Comparison of ENCODE assay signal across 29 cellular contexts in the genomic region with DNA sequence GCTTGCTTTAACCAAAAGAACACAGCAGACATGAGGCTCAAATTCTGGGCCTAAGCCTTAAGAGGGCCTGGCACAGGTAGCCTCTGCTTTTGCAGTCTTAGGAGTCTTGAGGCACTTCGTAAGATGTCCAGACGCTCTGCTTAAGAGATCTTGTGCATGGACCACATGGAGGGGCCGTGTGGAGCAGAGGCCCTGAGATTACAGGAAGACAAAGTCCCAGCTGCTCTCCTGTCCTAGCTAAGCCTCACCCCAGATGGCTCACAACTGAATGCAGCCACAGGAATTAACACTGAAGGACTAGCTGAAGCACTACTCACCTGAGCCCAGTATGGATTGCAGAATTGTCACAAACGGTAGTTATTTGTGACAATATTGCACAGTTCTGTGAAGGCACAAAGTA.
"Had no signal": no experiment of that assay in that cellular context is flagged by ENCODE, and none has a peak within 500 bp of the region (broad histone marks: within the 10 kb centered on the region; RNA-seq: fewer than 3 reads in every experiment).

No MANE protein-coding gene starts in this region.

- H3K4me3 ChIP-seq: esophagus squamous epithelium, heart right ventricle, left lung, neural progenitor cell, prostate gland, right atrium auricular region, smooth muscle cell, testis, tibial nerve, upper lobe of left lung had no signal

- DNase-seq: cortex of kidney; effector memory CD8-positive, alpha-beta T cell; erythroblast; esophagus squamous epithelium; foreskin melanocyte; glutamatergic neuron; heart right ventricle; hippocampal formation; left cardiac atrium; left lung; mesenchymal stem cell; naive thymus-derived CD4-positive, alpha-beta T cell; stimulated activated CD4-positive, alpha-beta T cell treated with anti-CD3 and anti-CD28 coated beads, Interleukin-12 subunit alpha, Interleukin-12 subunit beta, amount 100 ng/mL, for 4 hours; stimulated activated CD4-positive, alpha-beta T cell treated with anti-CD3 and anti-CD28 coated beads, Interleukin-1b, Interleukin-23, amount 100 ng/mL, for 48 hours; stimulated activated CD4-positive, alpha-beta T cell treated with anti-CD3 and anti-CD28 coated beads, Interleukin-4, amount 100 ng/mL, for 1 hour; stimulated activated naive CD8-positive, alpha-beta T cell treated with anti-CD3 and anti-CD28 coated beads, Interleukin-15, Interleukin-2, amounts not matched to agents 100 U/mL and 50 U/mL, for 24 hours; substantia nigra; testis; upper lobe of left lung had no signal

- ATAC-seq: effector memory CD8-positive, alpha-beta T cell; heart right ventricle; left cardiac atrium; left lung; naive thymus-derived CD4-positive, alpha-beta T cell; sciatic nerve; stimulated activated memory B cell treated with anti-CD40 and anti-IgM and Interleukin-4, amounts not matched to agents 10 μg/mL and 1 μg/mL and 100 μg/mL, for 72 hours; stimulated activated naive CD8-positive, alpha-beta T cell treated with anti-CD3 and anti-CD28 coated beads, Interleukin-15, Interleukin-2, amounts not matched to agents 100 U/mL and 50 U/mL, for 24 hours had no signal

- H3K36me3 ChIP-seq: esophagus squamous epithelium, heart right ventricle, left lung, neural progenitor cell, prostate gland, right atrium auricular region, tibial nerve, upper lobe of left lung had no signal

- H3K4me2 ChIP-seq: neural progenitor cell, smooth muscle cell had no signal

- H3K9me3 ChIP-seq: prostate gland, testis had no signal

- FAIRE-seq: endometrium, islet of Langerhans, urothelium cell line had no signal

- H2AFZ ChIP-seq: neural progenitor cell had no signal

- H3K4me1 ChIP-seq: esophagus squamous epithelium, heart right ventricle, left lung, neural progenitor cell, prostate gland, right atrium auricular region, testis, tibial nerve, upper lobe of left lung had no signal

- H3K27me3 ChIP-seq: esophagus squamous epithelium, heart right ventricle, left lung, neural progenitor cell, right atrium auricular region, testis, tibial nerve, upper lobe of left lung had no signal

- H3K9ac ChIP-seq: neural progenitor cell had no signal

- H3K27ac ChIP-seq: esophagus squamous epithelium, heart right ventricle, left lung, neural progenitor cell, prostate gland, right atrium auricular region, testis, tibial nerve, upper lobe of left lung had no signal
